ENCODE assay signal across 8 cellular contexts in the genomic region with DNA sequence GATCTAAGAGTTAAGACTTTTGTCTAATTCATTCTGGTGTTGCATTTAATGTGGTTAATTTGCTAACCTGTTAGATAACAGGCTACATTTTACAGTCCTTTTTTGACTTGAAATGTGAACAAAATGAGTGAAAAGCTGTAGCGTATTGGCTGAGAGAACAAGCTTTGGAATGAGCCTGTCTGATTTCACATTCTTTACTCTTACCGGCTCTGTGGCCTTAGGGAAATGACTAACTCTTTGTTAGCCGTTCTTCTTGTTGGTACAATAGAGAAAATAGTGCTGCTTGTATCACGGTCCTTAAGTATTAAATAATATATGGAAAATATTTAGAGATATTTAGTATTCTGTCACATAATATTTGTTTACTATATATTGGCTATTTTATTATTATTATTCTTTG. TPM values are rescaled to one million over a fixed set of nuclear protein-coding genes. Genes with fewer than 3 reads are reported as not detected.
A peak's percentile ranks its signal among the peaks of the same experiment; 100 is the strongest.
DNase-seq lines count a peak whose midpoint lies in the region; TF ChIP-seq lines count a peak whose summit lies in the region.

No MANE protein-coding gene starts in this region.

- H3K27me3 ChIP-seq in BJ (ENCODE audit: control insufficient read depth, insufficient read depth, low read length), result peaks cover 1% of the 10 kb centered on the region; the same call in 1 of the 2 replicates
- peaks cover 3% of the 10 kb centered on the region; the same call in 1 of the 2 replicates for H3K27me3 ChIP-seq in HUES6 (ENCODE audit: control insufficient read depth, insufficient read depth, low read length)
- H3K27me3 ChIP-seq in mammary epithelial cell (ENCODE audit: insufficient read depth, low read length), result no peaks in the 10 kb centered on the region
- no peaks in the 10 kb centered on the region for H3K27me3 ChIP-seq in muscle layer of duodenum (ENCODE audit: low read depth, low read length)

- 1% methylated on average over 4 of the region's 4 CpGs for WGBS in mammary epithelial cell (ENCODE audit: low coverage, missing lambda C conversion rate)

- H3K4me1 ChIP-seq in HUES6 (ENCODE audit: control insufficient read depth, insufficient read depth, low read length), result peaks cover 8% of the 10 kb centered on the region
- H3K4me1 ChIP-seq in mammary epithelial cell (ENCODE audit: insufficient read depth, low read length), result peaks cover 2% of the 10 kb centered on the region
- peaks cover 6 to 13% of the 10 kb centered on the region in 2 donors for H3K4me1 ChIP-seq in muscle layer of duodenum (ENCODE audit: control insufficient read depth in 1 of 2, insufficient read depth in 2 of 2, low read length in 2 of 2)

- H3K27ac ChIP-seq in HUES6 (ENCODE audit: low read depth, low read length), result no peak overlapping the region
- peak overlapping the region; percentile 70 for H3K27ac ChIP-seq in mammary epithelial cell (ENCODE audit: insufficient read depth, low read depth, low read length)
- no peak overlapping the region for H3K27ac ChIP-seq in muscle layer of duodenum (ENCODE audit: low read length)

- peak; percentile 29 for DNase-seq in BJ (ENCODE audit: low read depth)
- DNase-seq in mammary epithelial cell, result peak; percentile 75
- no peak for DNase-seq in NCI-H1048 (lab: John Stamatoyannopoulos, UW)
- DNase-seq in DMS153 (lab: John Stamatoyannopoulos, UW), result no peak
- no peak for DNase-seq in NCI-H1436 treated with DMSO at 0.1 percent for 48 hours (lab: John Stamatoyannopoulos, UW)
- DNase-seq in stimulated activated CD4-positive, alpha-beta T cell treated with anti-CD3 and anti-CD28 coated beads, Interleukin-4, amount 100 ng/mL, for 1 hour, result no peak

- in situ Hi-C loops in mammary epithelial cell (cut with MboI; ENCODE audit: low sequenced_read_pairs in 2 of 2), result no loop called here

- H2AFZ ChIP-seq in mammary epithelial cell (ENCODE audit: low read depth, low read length), result no peak overlapping the region

- BruUV-seq in mammary epithelial cell (replicated peaks; lab: Mats Ljungman, UMichigan), result no TSS peak

- POLR2A ChIA-PET in BJ (lab: Charles Lee), result no interaction called here

- H3K4me2 ChIP-seq in mammary epithelial cell (ENCODE audit: insufficient read depth, low read depth, low read length), result peak overlapping the region; percentile 93

- no peak for TF ChIP-seq CTCF in BJ (IDR thresholded peaks at IDR 0.05; ENCODE audit: insufficient read depth, low read depth, low read length)
- TF ChIP-seq CTCF in mammary epithelial cell (conservative IDR thresholded peaks at IDR 0.05 in 1 of 2, IDR thresholded peaks at IDR 0.05 in 1 of 2; ENCODE audit: extremely low read depth in 1 of 2, insufficient read depth in 1 of 2, low read depth in 1 of 2, low read length in 2 of 2), result no peak

- CTCF ChIA-PET in BJ (lab: Yijun Ruan, JAX) (interaction anchor here (0.6 to 1.6 kb wide), 5 partner anchors 9 to 523 kb away, joined by 3 to 4 read pairs (median 4); no protein-coding TSS in a partner anchor), mammary epithelial cell (lab: Charles Lee; ENCODE audit: low non-redundant PET) (no interaction called here)

- H4K20me1 ChIP-seq in mammary epithelial cell (ENCODE audit: insufficient read depth, low read length), result no peaks in the 10 kb centered on the region

- no peaks in the 10 kb centered on the region for H3K36me3 ChIP-seq in BJ (ENCODE audit: control insufficient read depth, insufficient read depth, low read length)
- no peaks in the 10 kb centered on the region for H3K36me3 ChIP-seq in HUES6 (ENCODE audit: control insufficient read depth, insufficient read depth, low read length)
- no peaks in the 10 kb centered on the region for H3K36me3 ChIP-seq in mammary epithelial cell (ENCODE audit: insufficient read depth, low read length)
- H3K36me3 ChIP-seq in muscle layer of duodenum (ENCODE audit: control insufficient read depth in 1 of 2, insufficient read depth in 2 of 2, low read length in 2 of 2), result no peaks in the 10 kb centered on the region

- H3K9me3 ChIP-seq in HUES6 (ENCODE audit: control insufficient read depth, insufficient read depth, low read depth, low read length), result no peaks in the 10 kb centered on the region
- no peaks in the 10 kb centered on the region for H3K9me3 ChIP-seq in mammary epithelial cell (replicated peaks; ENCODE audit: insufficient read depth, low read length)
- H3K9me3 ChIP-seq in muscle layer of duodenum (ENCODE audit: control insufficient read depth in 1 of 2, low read length in 2 of 2), result no peaks in the 10 kb centered on the region

- intact Hi-C loops in mammary epithelial cell (cut with micrococcal nuclease), result loop anchor here (5.0 kb wide), 1 partner anchor 41 kb away; no protein-coding TSS in a partner anchor

- no peak overlapping the region for H3K9ac ChIP-seq in HUES6 (ENCODE audit: low read length)
- H3K9ac ChIP-seq in mammary epithelial cell (ENCODE audit: insufficient read depth, low read length), result peak overlapping the region; percentile 44

- H3K79me2 ChIP-seq in mammary epithelial cell (ENCODE audit: insufficient read depth, low read length), result peaks cover 67% of the 10 kb centered on the region

- dilution Hi-C loops in mammary epithelial cell (cut with HindIII; ENCODE audit: low sequenced_read_pairs), result no loop called here

- H3K4me3 ChIP-seq in BJ (ENCODE audit: low read depth, low read length) (no peak overlapping the region; the same call in 1 of the 2 replicates), HUES6 (ENCODE audit: low read depth, low read length) (peak overlapping the region; percentile 95), mammary epithelial cell (replicated peaks in 1 of 3; ENCODE audit: insufficient read depth in 1 of 3, low read depth in 2 of 3, low read length in 3 of 3) (peak overlapping the region; percentile 84 to 89 (median 85)), muscle layer of duodenum (ENCODE audit: low read depth in 1 of 2, low read length in 2 of 2) (peak overlapping the region; percentile 93 to 95)

RNA-seq across cellular contexts. Expression of gene MNAT1, which starts 1.9 kb away (rescaled TPM):
- polyA plus RNA-seq in BJ (2011; rRNA removed), result 30.8 and 51.8 TPM in 2 replicates
- 38.0 and 43.1 TPM in 2 replicates for polyA minus RNA-seq in BJ (2011; rRNA and poly(A)+ RNA removed)
- 10 to 100 TPM; 61.5 to 68.4 TPM for total RNA-seq in mammary epithelial cell
- polyA plus RNA-seq in mammary epithelial cell, result 44.5 TPM
- 54.7 TPM for polyA minus RNA-seq in mammary epithelial cell

RNA-seq across cellular contexts. Expression of gene SIX4, which starts 12.3 kb away (rescaled TPM):
- polyA plus RNA-seq in BJ (2011; rRNA removed) (4.7 and 7.9 TPM in 2 replicates), mammary epithelial cell (4.2 TPM)
- polyA minus RNA-seq in BJ (2011; rRNA and poly(A)+ RNA removed), result 10.9 and 14.4 TPM in 2 replicates
- total RNA-seq in mammary epithelial cell, result 10 to 100 TPM; 10.7 to 13.2 TPM
- 17.6 TPM for polyA minus RNA-seq in mammary epithelial cell

Comparison
In these comparisons a context has a peak if more than half of its experiments do, and no peak if none do; other contexts are left out.
1. DNase-seq: peak in BJ (single experiment) and mammary epithelial cell (single experiment); none in NCI-H1048 (single experiment), DMS153 (single experiment), NCI-H1436 treated with DMSO at 0.1 percent for 48 hours (single experiment) and stimulated activated CD4-positive, alpha-beta T cell treated with anti-CD3 and anti-CD28 coated beads, Interleukin-4, amount 100 ng/mL, for 1 hour (single experiment).